ENCODE assay signal across 26 cellular contexts in genomic region chr10:61673360-61673759, GRCh38. TPM values are rescaled to one million over a fixed set of nuclear protein-coding genes. Genes with fewer than 3 reads are reported as not detected.
"Had no signal": no experiment of that assay in that cellular context is flagged by ENCODE, and none has a peak within 500 bp of the region (broad histone marks: within the 10 kb centered on the region; RNA-seq: fewer than 3 reads in every experiment).

No MANE protein-coding gene starts in this region.

- H3K27ac ChIP-seq: dorsolateral prefrontal cortex, epithelial cell of prostate, esophagus squamous epithelium, heart left ventricle, neutrophil, psoas muscle, skin epidermis, testis, tibial nerve, upper lobe of right lung had no signal

- DNase-seq: cortex of kidney; dorsolateral prefrontal cortex; effector CD8-positive, alpha-beta T cell; esophagus squamous epithelium; foreskin melanocyte; heart left ventricle; hippocampal formation; left colon; left ventricle myocardium superior; mesendoderm; naive B cell; nephron progenitor cell; psoas muscle; retina; stimulated activated CD4-positive, alpha-beta T cell treated with anti-CD3 and anti-CD28 coated beads, Interleukin-2, amount 100 ng/mL, for 24 hours; stimulated activated CD4-positive, alpha-beta T cell treated with anti-CD3 and anti-CD28 coated beads, Interleukin-4, amount 100 ng/mL, for 4 hours; stimulated activated naive B cell treated with anti-CD40 and anti-IgM and Interleukin-4, amounts not matched to agents 10 μg/mL and 1 μg/mL and 100 μg/mL, for 72 hours; stimulated activated naive CD8-positive, alpha-beta T cell treated with anti-CD3 and anti-CD28 coated beads, Interleukin-15, amount 100 ng/mL, for 72 hours; testis; upper lobe of right lung had no signal

- H3K27me3 ChIP-seq: dorsolateral prefrontal cortex, esophagus squamous epithelium, heart left ventricle, neutrophil, testis, tibial nerve, upper lobe of right lung had no signal

- H3K27me3 Mint-ChIP-seq: naive B cell; stimulated activated naive B cell treated with anti-CD40 and anti-IgM and Interleukin-4, amounts not matched to agents 10 μg/mL and 1 μg/mL and 100 μg/mL, for 72 hours; stimulated activated naive CD8-positive, alpha-beta T cell treated with anti-CD3 and anti-CD28 coated beads, Interleukin-15, amount 100 ng/mL, for 72 hours had no signal

- H3K4me3 ChIP-seq: dorsolateral prefrontal cortex, esophagus squamous epithelium, heart left ventricle, lung, psoas muscle, skin epidermis, testis, tibial nerve, upper lobe of right lung had no signal

- ATAC-seq: heart left ventricle; left colon; left ventricle myocardium superior; psoas muscle; sciatic nerve; stimulated activated naive B cell treated with anti-CD40 and anti-IgM and Interleukin-4, amounts not matched to agents 10 μg/mL and 1 μg/mL and 100 μg/mL, for 72 hours; stimulated activated naive CD8-positive, alpha-beta T cell treated with anti-CD3 and anti-CD28 coated beads, Interleukin-15, amount 100 ng/mL, for 72 hours; upper lobe of right lung had no signal

- H3K4me3 Mint-ChIP-seq: naive B cell; nephron progenitor cell; stimulated activated naive B cell treated with anti-CD40 and anti-IgM and Interleukin-4, amounts not matched to agents 10 μg/mL and 1 μg/mL and 100 μg/mL, for 72 hours; stimulated activated naive CD8-positive, alpha-beta T cell treated with anti-CD3 and anti-CD28 coated beads, Interleukin-15, amount 100 ng/mL, for 72 hours had no signal

- H3K27ac Mint-ChIP-seq: naive B cell; nephron progenitor cell; stimulated activated naive B cell treated with anti-CD40 and anti-IgM and Interleukin-4, amounts not matched to agents 10 μg/mL and 1 μg/mL and 100 μg/mL, for 72 hours; stimulated activated naive CD8-positive, alpha-beta T cell treated with anti-CD3 and anti-CD28 coated beads, Interleukin-15, amount 100 ng/mL, for 72 hours had no signal

- H3K4me1 ChIP-seq: esophagus squamous epithelium, heart left ventricle, psoas muscle, testis, tibial nerve, upper lobe of right lung had no signal

- H3K36me3 Mint-ChIP-seq: naive B cell; stimulated activated naive B cell treated with anti-CD40 and anti-IgM and Interleukin-4, amounts not matched to agents 10 μg/mL and 1 μg/mL and 100 μg/mL, for 72 hours had no signal

- H3K36me3 ChIP-seq: esophagus squamous epithelium, heart left ventricle, neutrophil, tibial nerve, upper lobe of right lung had no signal

- H3K4me1 Mint-ChIP-seq: naive B cell; nephron progenitor cell; stimulated activated naive B cell treated with anti-CD40 and anti-IgM and Interleukin-4, amounts not matched to agents 10 μg/mL and 1 μg/mL and 100 μg/mL, for 72 hours; stimulated activated naive CD8-positive, alpha-beta T cell treated with anti-CD3 and anti-CD28 coated beads, Interleukin-15, amount 100 ng/mL, for 72 hours had no signal

- H3K9me3 Mint-ChIP-seq: naive B cell; nephron progenitor cell; stimulated activated naive B cell treated with anti-CD40 and anti-IgM and Interleukin-4, amounts not matched to agents 10 μg/mL and 1 μg/mL and 100 μg/mL, for 72 hours; stimulated activated naive CD8-positive, alpha-beta T cell treated with anti-CD3 and anti-CD28 coated beads, Interleukin-15, amount 100 ng/mL, for 72 hours had no signal

- H3K9me3 ChIP-seq: esophagus squamous epithelium, heart left ventricle, neutrophil, psoas muscle, testis, tibial nerve, upper lobe of right lung had no signal

RNA-seq across cellular contexts. Expression of gene CABCOCO1, which starts 10.6 kb away (rescaled TPM):
- total RNA-seq: left colon, left ventricle myocardium superior, psoas muscle, sciatic nerve, tibial nerve, upper lobe of right lung had no signal
- polyA plus RNA-seq: heart left ventricle had no signal
